In genomic region chr22:21736084-21736642, GRCh38 we compare ENCODE assay signal across 1 cellular context.
TF ChIP-seq lines count a peak whose summit lies in the region.

No MANE protein-coding gene starts in this region.

TF ChIP-seq in K562, 482 proteins besides CTCF, POLR2A, EP300 and RAD21 (continued from another document):
- TF ChIP-seq UBTF (IDR thresholded peaks at IDR 0.05; ENCODE audit: borderline replicate concordance in 1 of 2, low read depth in 2 of 2, low read length in 2 of 2) (peak; percentile 97 to 99), MXI1 (IDR thresholded peaks at IDR 0.05; ENCODE audit: low read depth, low read length) (peak; percentile 72; the same call in 1 of the 2 replicates), SIN3A (IDR thresholded peaks at IDR 0.05; ENCODE audit: borderline replicate concordance in 2 of 2, control insufficient read depth in 1 of 2, low read depth in 2 of 2, low read length in 2 of 2) (no peak), KDM5B (IDR thresholded peaks at IDR 0.05; ENCODE audit: insufficient replicate concordance, low read depth, low read length) (peak; percentile 97), SETDB1 (IDR thresholded peaks at IDR 0.05; ENCODE audit: low read length) (peak; percentile 71), HMGXB4 (CRISPR knock-in tag; IDR thresholded peaks at IDR 0.05) (peak; percentile 95), ZNF408 (CRISPR knock-in tag; IDR thresholded peaks at IDR 0.05; ENCODE audit: low read depth) (no peak), SRSF1 (IDR thresholded peaks at IDR 0.05; ENCODE audit: low read depth, low read length) (0 out of 2 replicates have a peak, but pooled peaks have one; percentile 78), U2AF1 (optimal IDR thresholded peaks at IDR 0.05; ENCODE audit: low read depth, low read length) (peak; percentile 96), PHF8 (IDR thresholded peaks at IDR 0.05; ENCODE audit: borderline replicate concordance, low read length) (peak; percentile 92; the same call in 1 of the 2 replicates), ZNF140 (CRISPR knock-in tag; IDR thresholded peaks at IDR 0.05) (no peak), NONO (IDR thresholded peaks at IDR 0.05; ENCODE audit: low read depth in 2 of 2, low read length in 1 of 2) (no peak), HNRNPL (IDR thresholded peaks at IDR 0.05; ENCODE audit: low read depth, low read length) (peak; percentile 71), SREBF1 (IDR thresholded peaks at IDR 0.05; ENCODE audit: borderline replicate concordance, low read depth, low read length) (peak; percentile 69), CBX3 (IDR thresholded peaks at IDR 0.05; ENCODE audit: borderline replicate concordance in 1 of 2, low read length in 2 of 2) (peak in 1 of 2 experiments; percentile 77; a peak in 1 of 3 replicates), HNRNPLL (IDR thresholded peaks at IDR 0.05; ENCODE audit: low read depth, low read length, poor library complexity, severe bottlenecking) (peak; percentile 85), CHD4 (IDR thresholded peaks at IDR 0.05; ENCODE audit: insufficient read depth, insufficient replicate concordance, low read depth, low read length, poor library complexity, severe bottlenecking) (peak; percentile 69), KAT8 (IDR thresholded peaks at IDR 0.05; ENCODE audit: low read depth) (no peak), CHD1 (IDR thresholded peaks at IDR 0.05; ENCODE audit: low read length) (peak; percentile 55), TAF15 (IDR thresholded peaks at IDR 0.05; ENCODE audit: low read depth, low read length) (no peak), SMARCB1 (IDR thresholded peaks at IDR 0.05; ENCODE audit: insufficient read length, low read depth) (peak; percentile 57), HDGF (IDR thresholded peaks at IDR 0.05) (no peak), RBBP5 (IDR thresholded peaks at IDR 0.05; ENCODE audit: borderline replicate concordance, insufficient read depth, low read length, poor library complexity, severe bottlenecking) (peak; percentile 95)
